8 cellular contexts compared by ENCODE assay signal in the genomic region with DNA sequence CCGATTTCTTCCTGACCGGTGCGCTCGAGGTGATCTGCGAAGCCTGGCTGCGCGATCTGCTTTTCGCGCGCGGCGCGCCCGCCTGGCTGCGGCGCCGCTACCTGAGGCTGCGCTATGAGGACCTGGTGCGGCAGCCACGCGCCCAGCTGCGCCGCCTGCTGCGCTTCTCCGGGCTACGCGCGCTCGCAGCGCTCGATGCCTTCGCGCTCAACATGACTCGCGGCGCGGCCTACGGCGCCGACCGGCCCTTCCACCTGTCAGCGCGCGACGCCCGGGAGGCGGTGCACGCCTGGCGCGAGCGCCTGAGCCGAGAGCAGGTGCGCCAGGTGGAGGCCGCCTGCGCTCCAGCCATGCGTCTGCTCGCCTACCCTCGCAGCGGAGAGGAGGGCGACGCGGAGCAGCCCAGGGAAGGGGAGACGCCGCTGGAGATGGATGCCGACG. TPM values are rescaled to one million over a fixed set of nuclear protein-coding genes. Genes with fewer than 3 reads are reported as not detected.
DNase-seq lines count a peak whose midpoint lies in the region; TF ChIP-seq lines count a peak whose summit lies in the region.

No MANE protein-coding gene starts in this region.

- TF ChIP-seq POLR2A in GM15510 (IDR thresholded peaks at IDR 0.05; ENCODE audit: borderline replicate concordance, extremely low read depth, insufficient read length), result peak; percentile 13

- H3K9me3 ChIP-seq in esophagus (ENCODE audit: control insufficient read depth in 2 of 2, insufficient read depth in 1 of 2, low read depth in 1 of 2, low read length in 1 of 2) (peaks cover 0 to 4% of the 10 kb centered on the region in 2 donors), neuronal stem cell (replicated peaks in 1 of 2; ENCODE audit: control insufficient read depth in 2 of 2, insufficient read depth in 1 of 2, low read depth in 1 of 2, low read length in 2 of 2) (no peaks in the 10 kb centered on the region), MG63 (no peaks in the 10 kb centered on the region)

- POLR2A ChIA-PET in RWPE1 (lab: Yijun Ruan, JAX; ENCODE audit: low non-redundant PET), result no interaction called here

- DNase-seq in KBM-7 (peak; percentile 62), neuronal stem cell (ENCODE audit: low spot score) (no peak), MG63 (no peak), KG1 (lab: John Stamatoyannopoulos, UW) (no peak), RWPE1 (ENCODE audit: low spot score) (no peak)
- peak; percentile 38 to 39 for DNase-seq in activated CD4-positive, alpha-beta T cell treated with anti-CD3 and anti-CD28 coated beads for 4 hours

- 1 to 43% methylated on average over 54 to 66 of the region's 66 CpGs for WGBS in esophagus, 2 donors
- WGBS in neuronal stem cell (ENCODE audit: extremely low coverage in 2 of 2, insufficient read length in 2 of 2, insufficient replicate concordance in 1 of 2), 2 donors, result no CpG with 5 or more reads among the region's 66 CpGs

- peak overlapping the region; percentile 77 for H3K9ac ChIP-seq in neuronal stem cell (ENCODE audit: low read depth, low read length, poor library complexity)

- H2AK5ac ChIP-seq in neuronal stem cell (ENCODE audit: low read depth, low read length), result no peak overlapping the region

- peak overlapping the region; percentile 66 for H3K4me2 ChIP-seq in neuronal stem cell (ENCODE audit: insufficient read depth, low read length, poor library complexity, severe bottlenecking)

- H4K91ac ChIP-seq in neuronal stem cell (ENCODE audit: low read depth, low read length, poor library complexity), result no peak overlapping the region

- no peak overlapping the region for H3K4ac ChIP-seq in neuronal stem cell (ENCODE audit: low read length)

- CTCF ChIA-PET in RWPE1 (lab: Yijun Ruan, JAX), result no interaction called here

- peaks cover 0 to 10% of the 10 kb centered on the region in 2 donors for H3K4me1 ChIP-seq in esophagus (ENCODE audit: control insufficient read depth in 2 of 2, insufficient read depth in 2 of 2, low read length in 1 of 2)
- H3K4me1 ChIP-seq in neuronal stem cell (ENCODE audit: control insufficient read depth in 2 of 2, insufficient read depth in 1 of 2, low read depth in 1 of 2, low read length in 2 of 2), result peaks cover 0 to 3% of the 10 kb centered on the region in 2 donors

- H3K14ac ChIP-seq in neuronal stem cell (ENCODE audit: low read length), result no peak overlapping the region

- H3K36me3 ChIP-seq in esophagus (ENCODE audit: control insufficient read depth in 2 of 2, insufficient read depth in 2 of 2, low read length in 1 of 2), result no peaks in the 10 kb centered on the region
- no peaks in the 10 kb centered on the region for H3K36me3 ChIP-seq in neuronal stem cell (replicated peaks in 1 of 2; ENCODE audit: control insufficient read depth in 2 of 2, insufficient read depth in 2 of 2, low read length in 2 of 2)
- H3K36me3 ChIP-seq in MG63, result no peaks in the 10 kb centered on the region

- H3K18ac ChIP-seq in neuronal stem cell (ENCODE audit: low read length), result peak overlapping the region; percentile 83

- TF ChIP-seq CTCF in RWPE1 (conservative IDR thresholded peaks at IDR 0.05; ENCODE audit: low read depth), result no peak

- peak overlapping the region; percentile 96 for H2AFZ ChIP-seq in neuronal stem cell (ENCODE audit: low read length)

- H3K27me3 ChIP-seq in esophagus (ENCODE audit: control insufficient read depth in 1 of 2, insufficient read depth in 2 of 2, low read length in 2 of 2) (no peaks in the 10 kb centered on the region), neuronal stem cell (ENCODE audit: control insufficient read depth in 3 of 3, insufficient read depth in 3 of 3, low read depth in 1 of 3, low read length in 3 of 3) (peaks cover 0 to 10% (median 3%) of the 10 kb centered on the region in 3 experiments), MG63 (no peaks in the 10 kb centered on the region)

- peaks cover 4% of the 10 kb centered on the region for H3K79me1 ChIP-seq in neuronal stem cell (ENCODE audit: low read depth, low read length)

- no peak overlapping the region for H2BK120ac ChIP-seq in neuronal stem cell (ENCODE audit: low read depth, low read length)

- H3K27ac ChIP-seq in esophagus (ENCODE audit: low read depth in 2 of 2, low read length in 1 of 2) (peak overlapping the region in 1 of 2 donors; percentile 59), neuronal stem cell (replicated peaks; ENCODE audit: low read length) (no peak overlapping the region), RWPE1 (no peak overlapping the region)

- in situ Hi-C loops in KBM-7 (cut with MboI; ENCODE audit: low pct_unique_long_range_greater_than_20kb, low sequenced_read_pairs), result no loop called here

- no peak overlapping the region for H2BK5ac ChIP-seq in neuronal stem cell (ENCODE audit: low read length)

- no peak overlapping the region for H2BK15ac ChIP-seq in neuronal stem cell (ENCODE audit: low read length)

- no peak overlapping the region for H3K23ac ChIP-seq in neuronal stem cell (ENCODE audit: low read depth, low read length, poor library complexity)

- no peak overlapping the region for H2BK12ac ChIP-seq in neuronal stem cell (ENCODE audit: low read length)

- H3K4me3 ChIP-seq in esophagus (ENCODE audit: low read depth in 1 of 2, low read length in 2 of 2) (peak overlapping the region; percentile 39 to 63), neuronal stem cell (ENCODE audit: low read length in 2 of 2) (peak overlapping the region; percentile 52 to 90), MG63 (no peak overlapping the region)

- no peak overlapping the region for H4K8ac ChIP-seq in neuronal stem cell (ENCODE audit: low read depth, low read length)

RNA-seq across cellular contexts. Expression of a gene that starts 1.4 kb away (rescaled TPM):
- polyA plus RNA-seq in esophagus, result 1 to 10 TPM in 1 of 2 donors, under 1 TPM in 1; 0.43 to 1.4 TPM
- polyA plus RNA-seq in neuronal stem cell (2013, experiment 1 of 2), result 2.4 TPM
- 2.5 TPM for polyA plus RNA-seq in neuronal stem cell (2013, experiment 2 of 2)
- 2.4 and 5.1 TPM in 2 replicates for total RNA-seq in MG63 (2014; rRNA removed; shearing (Covaris generic); ENCODE audit: low replicate concordance)

RNA-seq across cellular contexts. Expression of a gene that starts 29.7 kb away (rescaled TPM):
- under 1 TPM; 0.62 to 0.86 TPM for polyA plus RNA-seq in esophagus
- 1.8 TPM for polyA plus RNA-seq in neuronal stem cell (2013, experiment 1 of 2)
- polyA plus RNA-seq in neuronal stem cell (2013, experiment 2 of 2), result 1.9 TPM
- 5.5 and 6.4 TPM in 2 replicates for total RNA-seq in MG63 (2014; rRNA removed; shearing (Covaris generic); ENCODE audit: low replicate concordance)

Comparison
In these comparisons a context has a peak if more than half of its experiments do, and no peak if none do; other contexts are left out.
1. DNase-seq: peak in KBM-7 (single experiment) and activated CD4-positive, alpha-beta T cell treated with anti-CD3 and anti-CD28 coated beads for 4 hours (2 of 2); none in neuronal stem cell (single experiment), MG63 (single experiment), KG1 (single experiment) and RWPE1 (single experiment).